ENCODE assay signal across 18 cellular contexts in genomic region chr9:73347720-73348119, GRCh38.
DNase-seq lines count a peak whose midpoint lies in the region; TF ChIP-seq lines count a peak whose summit lies in the region.
"Had no signal": no experiment of that assay in that cellular context is flagged by ENCODE, and none has a peak within 500 bp of the region (broad histone marks: within the 10 kb centered on the region; RNA-seq: fewer than 3 reads in every experiment).

No MANE protein-coding gene starts in this region.

- H3K18ac ChIP-seq in mesendoderm (ENCODE audit: low read length) = no peak overlapping the region

- no peak overlapping the region for H4K5ac ChIP-seq in mesendoderm (ENCODE audit: low read length)

- H3K79me2 ChIP-seq in mesendoderm (ENCODE audit: control insufficient read depth, insufficient read depth, low read length) = no peaks in the 10 kb centered on the region

- H3K9ac ChIP-seq in mesendoderm (ENCODE audit: low read length) = no peak overlapping the region

- H3K4me2 ChIP-seq in mesendoderm (ENCODE audit: low read length) = no peak overlapping the region

- H2BK5ac ChIP-seq in mesendoderm (ENCODE audit: low read length) = no peak overlapping the region

- H2BK15ac ChIP-seq in mesendoderm (replicated peaks; ENCODE audit: low read depth) = no peak overlapping the region

- no peak overlapping the region for H4K8ac ChIP-seq in mesendoderm (ENCODE audit: low read depth, low read length)

- no peak overlapping the region for H3K4ac ChIP-seq in mesendoderm (ENCODE audit: low read depth, low read length)

- peak; percentile 61; the same call in 1 of the 2 replicates for TF ChIP-seq EP300 in Ishikawa (IDR thresholded peaks at IDR 0.05; ENCODE audit: borderline replicate concordance)

- no peaks in the 10 kb centered on the region for H3K36me3 ChIP-seq in mesendoderm (ENCODE audit: control insufficient read depth, insufficient read depth, low read length)
- H3K36me3 ChIP-seq: HAP-1 had no signal

- DNase-seq in astrocyte of the hippocampus (ENCODE audit: low read depth, low spot score) (peak; percentile 32), mesendoderm (peak; percentile 2), NCI-H2081 (lab: John Stamatoyannopoulos, UW) (no peak), NCI-H2196 treated with DMSO at 0.1 percent for 48 hours (lab: John Stamatoyannopoulos, UW; ENCODE audit: unreplicated experiment) (no peak)
- no peak for DNase-seq in NK-92 treated with Interleukin-12 subunit alpha and Interleukin-12 subunit beta, amount 100 ng/mL, for 24 hours (lab: John Stamatoyannopoulos, UW)
- DNase-seq in activated naive CD4-positive, alpha-beta T cell treated with anti-CD3 and anti-CD28 coated beads, Interleukin-2, amount 50 U/mL, for 16 hours = no peak
- DNase-seq: C1 segment of cervical spinal cord; CD4-positive, alpha-beta memory T cell; COR-L47; DMS153; DND-41; EL; GDM1; GOT3; HFFc6 had no signal

- H3K56ac ChIP-seq in mesendoderm (ENCODE audit: low read length) = no peak overlapping the region

- no peak overlapping the region for H2BK120ac ChIP-seq in mesendoderm (ENCODE audit: low read depth, low read length)

- no peak overlapping the region for H3K4me3 ChIP-seq in mesendoderm (ENCODE audit: low read length)
- H3K4me3 ChIP-seq: GM12878, HAP-1 had no signal

- H3K4me1 ChIP-seq in mesendoderm (ENCODE audit: control insufficient read depth, low read depth, low read length) = no peaks in the 10 kb centered on the region
- H3K4me1 ChIP-seq: HAP-1 had no signal

- H3K27ac ChIP-seq in mesendoderm (ENCODE audit: low read depth, low read length) = no peak overlapping the region

- H3K79me1 ChIP-seq in mesendoderm (ENCODE audit: low read length) = no peaks in the 10 kb centered on the region

- no peak overlapping the region for H2AK5ac ChIP-seq in mesendoderm (ENCODE audit: low read length)

- no CpG with 5 or more reads among the region's 1 CpG for WGBS in mesendoderm (ENCODE audit: extremely low coverage, insufficient coverage, low lambda C conversion rate)

- no peak overlapping the region for H3K23ac ChIP-seq in mesendoderm (ENCODE audit: low read length)

- H3K27me3 ChIP-seq in mesendoderm (ENCODE audit: insufficient read depth, low read length, poor library complexity) = no peaks in the 10 kb centered on the region

- no peak for TF ChIP-seq RAD21 in Ishikawa (IDR thresholded peaks at IDR 0.05; ENCODE audit: low read depth)

TF ChIP-seq in Ishikawa, 13 proteins besides CTCF, POLR2A, EP300 and RAD21:
- no peak for TF ChIP-seq CREB1 (IDR thresholded peaks at IDR 0.05; ENCODE audit: low read depth)
- peak; percentile 62; the same call in 1 of the 2 replicates for TF ChIP-seq FOXM1 (IDR thresholded peaks at IDR 0.05; ENCODE audit: borderline replicate concordance, low read depth)
- no peak for TF ChIP-seq ZBTB7A (IDR thresholded peaks at IDR 0.05; ENCODE audit: low read depth)
- no peak for TF ChIP-seq YY1 (IDR thresholded peaks at IDR 0.05; ENCODE audit: low read depth)
- peak; percentile 19; the same call in 1 of the 2 replicates for TF ChIP-seq TEAD4 (IDR thresholded peaks at IDR 0.05)
- no peak for TF ChIP-seq TAF1 (IDR thresholded peaks at IDR 0.05; ENCODE audit: low read depth)
- no peak for TF ChIP-seq USF1 (IDR thresholded peaks at IDR 0.05)
- TF ChIP-seq TCF12 (IDR thresholded peaks at IDR 0.05; ENCODE audit: low read depth) = peak; percentile 55
- no peak for TF ChIP-seq CEBPB (IDR thresholded peaks at IDR 0.05)
- TF ChIP-seq MAX (IDR thresholded peaks at IDR 0.05) = no peak; the same call in 1 of the 2 replicates
- TF ChIP-seq NFIC (IDR thresholded peaks at IDR 0.05) = peak; percentile 49; the same call in 1 of the 2 replicates

Comparison
In these comparisons a context has a peak if more than half of its experiments do, and no peak if none do; other contexts are left out.
1. DNase-seq: peak in astrocyte of the hippocampus (single experiment) and mesendoderm (single experiment); none in NCI-H2081 (0 of 2), NK-92 treated with Interleukin-12 subunit alpha and Interleukin-12 subunit beta, amount 100 ng/mL, for 24 hours (single experiment), activated naive CD4-positive, alpha-beta T cell treated with anti-CD3 and anti-CD28 coated beads, Interleukin-2, amount 50 U/mL, for 16 hours (single experiment) and NCI-H2196 treated with DMSO at 0.1 percent for 48 hours (single experiment).